ENCODE assay signal across 13 cellular contexts in genomic region chr10:113879691-113880090, GRCh38. TPM values are rescaled to one million over a fixed set of nuclear protein-coding genes. Genes with fewer than 3 reads are reported as not detected.
DNase-seq lines count a peak whose midpoint lies in the region; ATAC-seq and TF ChIP-seq lines count a peak whose summit lies in the region.
"Had no signal": no experiment of that assay in that cellular context is flagged by ENCODE, and none has a peak within 500 bp of the region (broad histone marks: within the 10 kb centered on the region; RNA-seq: fewer than 3 reads in every experiment).

No MANE protein-coding gene starts in this region.

- no peaks in the 10 kb centered on the region for H3K9me3 ChIP-seq in mesenchymal stem cell (ENCODE audit: control insufficient read depth, low read length)
- H3K9me3 ChIP-seq: upper lobe of right lung had no signal

- no peak overlapping the region for H2AK5ac ChIP-seq in mesenchymal stem cell (ENCODE audit: low read length, severe bottlenecking)

- H2BK12ac ChIP-seq in mesenchymal stem cell (ENCODE audit: low read length in 2 of 2), result no peak overlapping the region

- no peak overlapping the region for H2BK5ac ChIP-seq in mesenchymal stem cell (ENCODE audit: low read depth, low read length, poor library complexity, severe bottlenecking)

- ATAC-seq in GM19351 (IDR thresholded peaks at IDR 0.05; ENCODE audit: unreplicated experiment) (peak; percentile 91), HG02678 (IDR thresholded peaks at IDR 0.05; ENCODE audit: unreplicated experiment) (peak; percentile 83), HG03457 (IDR thresholded peaks at IDR 0.05; ENCODE audit: unreplicated experiment) (peak; percentile 51)
- ATAC-seq: right cardiac atrium, upper lobe of right lung had no signal

- H3K79me1 ChIP-seq in mesenchymal stem cell (replicated peaks; ENCODE audit: low read length, poor library complexity, severe bottlenecking), result peaks cover 3% of the 10 kb centered on the region

- 100% methylated on average over 2 of the region's 2 CpGs for WGBS in mesenchymal stem cell

- H4K8ac ChIP-seq in mesenchymal stem cell (ENCODE audit: low read length), result no peak overlapping the region

- H3K36me3 ChIP-seq in GM06990 (ENCODE audit: control insufficient read depth, insufficient read depth, low read length) (no peaks in the 10 kb centered on the region; the same call in 1 of the 2 replicates), mesenchymal stem cell (ENCODE audit: control insufficient read depth in 1 of 2, insufficient read depth in 2 of 2, low read depth in 1 of 2, low read length in 2 of 2) (peaks cover 0 to 40% of the 10 kb centered on the region in 2 experiments)

- H3K4me3 ChIP-seq in GM06990 (replicated peaks; ENCODE audit: low read depth, low read length) (no peak overlapping the region; the same call in 1 of the 2 replicates), mesenchymal stem cell (ENCODE audit: insufficient read depth in 1 of 2, low read depth in 1 of 2, low read length in 2 of 2) (no peak overlapping the region)
- H3K4me3 ChIP-seq: lung, upper lobe of right lung had no signal

- H3K27me3 ChIP-seq in GM06990 (replicated peaks; ENCODE audit: control insufficient read depth, insufficient read depth, low read length) (no peaks in the 10 kb centered on the region), mesenchymal stem cell (ENCODE audit: control insufficient read depth in 1 of 2, insufficient read depth in 1 of 2, low read length in 2 of 2) (no peaks in the 10 kb centered on the region)
- H3K27me3 ChIP-seq: upper lobe of right lung had no signal

- H3K4ac ChIP-seq in mesenchymal stem cell (ENCODE audit: low read depth in 1 of 2, low read length in 2 of 2), result no peak overlapping the region

- H2BK15ac ChIP-seq in mesenchymal stem cell (ENCODE audit: low read depth, poor library complexity, severe bottlenecking), result no peak overlapping the region

- DNase-seq in GM06990 (ENCODE audit: extremely low read depth, insufficient read length), result peak; percentile 18
- no peak for DNase-seq in NCI-H1417 treated with DMSO at 0.1 percent for 48 hours (lab: John Stamatoyannopoulos, UW)
- DNase-seq in mesenchymal stem cell, result no peak
- DNase-seq in DMS114 treated with DMSO at 0.1 percent for 48 hours (lab: John Stamatoyannopoulos, UW; ENCODE audit: unreplicated experiment), result no peak
- DNase-seq in ACHN, result no peak
- DNase-seq: NCI-H1092 treated with DMSO at 0.1 percent for 48 hours, right cardiac atrium, T-helper 2 cell, upper lobe of right lung had no signal

- H2AFZ ChIP-seq in mesenchymal stem cell (ENCODE audit: low read depth, low read length), result no peak overlapping the region

- no peak overlapping the region for H2BK120ac ChIP-seq in mesenchymal stem cell (ENCODE audit: low read depth, low read length)

- no peaks in the 10 kb centered on the region for H3K4me1 ChIP-seq in mesenchymal stem cell (ENCODE audit: control insufficient read depth, insufficient read depth, low read depth, low read length)
- H3K4me1 ChIP-seq: upper lobe of right lung had no signal

- no peak overlapping the region for H3K27ac ChIP-seq in mesenchymal stem cell (ENCODE audit: low read length, poor library complexity, severe bottlenecking)
- H3K27ac ChIP-seq: upper lobe of right lung had no signal

- H3K14ac ChIP-seq in mesenchymal stem cell (ENCODE audit: low read length in 2 of 2), result no peak overlapping the region

- in situ Hi-C loops in ACHN (cut with HindIII; ENCODE audit: low pct_ligation_motif_present, low pct_unique_long_range_greater_than_20kb, low sequenced_read_pairs), result no loop called here

- no peak overlapping the region for H3K4me2 ChIP-seq in mesenchymal stem cell (ENCODE audit: low read length, poor library complexity, severe bottlenecking)

- H4K91ac ChIP-seq in mesenchymal stem cell (ENCODE audit: low read length), result no peak overlapping the region

- no peak for TF ChIP-seq CTCF in GM06990 (IDR thresholded peaks at IDR 0.05; ENCODE audit: insufficient read depth, low read length, poor library complexity, severe bottlenecking)

- no peak overlapping the region for H3K23ac ChIP-seq in mesenchymal stem cell (ENCODE audit: low read length in 2 of 2)

- H3K9ac ChIP-seq in mesenchymal stem cell (ENCODE audit: low read length), result no peak overlapping the region

- no peak overlapping the region for H3K18ac ChIP-seq in mesenchymal stem cell (ENCODE audit: low read depth in 1 of 2, low read length in 2 of 2)

RNA-seq across cellular contexts. Expression of gene NHLRC2, which starts 25.2 kb away (rescaled TPM):
- 5.2 TPM for polyA plus RNA-seq in mesenchymal stem cell (2013, experiment 1 of 2)
- 5.1 TPM for polyA plus RNA-seq in mesenchymal stem cell (2013, experiment 2 of 2)

RNA-seq across cellular contexts. Expression of gene DCLRE1A, which starts 25.8 kb away (rescaled TPM):
- polyA plus RNA-seq in mesenchymal stem cell (2013, experiment 1 of 2), result 1.9 TPM
- polyA plus RNA-seq in mesenchymal stem cell (2013, experiment 2 of 2), result 1.9 TPM
